ENCODE assay signal across 8 cellular contexts in the genomic region with DNA sequence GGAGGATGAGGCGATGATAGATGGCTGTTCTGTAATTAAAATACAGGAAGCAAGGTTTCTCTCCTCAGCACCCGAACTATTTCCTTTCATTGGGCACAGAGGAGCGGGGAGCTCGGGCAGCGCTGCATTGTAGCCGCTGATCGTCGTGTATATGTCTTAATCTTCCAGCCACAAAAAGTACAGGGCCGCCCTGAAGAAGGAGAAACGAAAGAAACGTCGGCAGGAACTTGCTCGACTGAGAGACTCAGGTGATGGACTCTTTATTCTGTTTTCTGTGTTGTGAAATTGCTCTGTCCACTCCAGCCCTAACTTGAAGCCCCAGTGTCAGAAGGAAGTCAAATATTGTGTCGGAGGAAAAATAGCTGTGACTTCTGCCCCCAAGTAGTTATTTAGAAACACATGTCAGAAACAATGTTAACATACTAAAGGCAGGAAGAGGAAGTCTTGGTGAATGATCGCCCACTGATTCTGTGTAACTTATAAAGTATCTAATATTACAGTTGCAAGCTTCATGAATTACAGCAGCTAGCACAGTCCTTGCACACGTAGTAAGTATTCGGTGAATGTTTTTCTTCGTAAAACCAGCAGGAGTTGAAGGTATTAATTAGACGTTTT. TPM values are rescaled to one million over a fixed set of nuclear protein-coding genes. Genes with fewer than 3 reads are reported as not detected.
DNase-seq lines count a peak whose midpoint lies in the region; ATAC-seq and TF ChIP-seq lines count a peak whose summit lies in the region.

No MANE protein-coding gene starts in this region.

- WGBS in suprapubic skin, result 6% methylated on average over 19 of the region's 19 CpGs

- H3K4me1 Mint-ChIP-seq in activated naive CD8-positive, alpha-beta T cell treated with anti-CD3 and anti-CD28 coated beads, Interleukin-2, amount 50 U/mL, for 24 hours, result peaks cover 28% of the 10 kb centered on the region

- no peak for TF ChIP-seq POLR2A in suprapubic skin (IDR thresholded peaks at IDR 0.05)

- no peaks in the 10 kb centered on the region for H3K9me3 ChIP-seq in suprapubic skin

- H3K27me3 Mint-ChIP-seq in activated naive CD8-positive, alpha-beta T cell treated with anti-CD3 and anti-CD28 coated beads, Interleukin-2, amount 50 U/mL, for 24 hours, result no peaks in the 10 kb centered on the region

- peak overlapping the region; percentile 65 for H3K27ac ChIP-seq in ACC112 (ENCODE audit: low read depth, low read length)
- H3K27ac ChIP-seq in suprapubic skin, result peak overlapping the region; percentile 84

- no peaks in the 10 kb centered on the region for H3K9me3 Mint-ChIP-seq in activated naive CD8-positive, alpha-beta T cell treated with anti-CD3 and anti-CD28 coated beads, Interleukin-2, amount 50 U/mL, for 24 hours

- H3K4me3 ChIP-seq in ACC112 (ENCODE audit: low read depth, low read length) (peak overlapping the region; percentile 93), suprapubic skin (peak overlapping the region; percentile 63)

- H2AFZ ChIP-seq in ACC112 (ENCODE audit: low read length, unreplicated experiment), result peak overlapping the region; percentile 100

- H3K36me3 ChIP-seq in ACC112 (ENCODE audit: insufficient read depth, low read length) (peaks cover 6% of the 10 kb centered on the region), suprapubic skin (no peaks in the 10 kb centered on the region)

- H3K4me3 Mint-ChIP-seq in activated naive CD8-positive, alpha-beta T cell treated with anti-CD3 and anti-CD28 coated beads, Interleukin-2, amount 50 U/mL, for 24 hours, result no peak overlapping the region

- TF ChIP-seq CTCF in suprapubic skin (IDR thresholded peaks at IDR 0.05), result no peak

- H3K27ac Mint-ChIP-seq in activated naive CD8-positive, alpha-beta T cell treated with anti-CD3 and anti-CD28 coated beads, Interleukin-2, amount 50 U/mL, for 24 hours, result no peak overlapping the region

- H3K27me3 ChIP-seq in ACC112 (ENCODE audit: insufficient read depth, low read length), result no peaks in the 10 kb centered on the region
- H3K27me3 ChIP-seq in suprapubic skin, result no peaks in the 10 kb centered on the region

- ATAC-seq in GM18909 (IDR thresholded peaks at IDR 0.05; ENCODE audit: poor library complexity, unreplicated experiment) (peak; percentile 32), HG03378 (IDR thresholded peaks at IDR 0.05; ENCODE audit: unreplicated experiment) (peak; percentile 18)
- peak; percentile 9 for ATAC-seq in activated naive CD8-positive, alpha-beta T cell treated with anti-CD3 and anti-CD28 coated beads, Interleukin-2, amount 50 U/mL, for 24 hours

- TF ChIP-seq EP300 in suprapubic skin (IDR thresholded peaks at IDR 0.05), result no peak

- no peak for DNase-seq in activated naive CD8-positive, alpha-beta T cell treated with anti-CD3 and anti-CD28 coated beads, Interleukin-2, amount 50 U/mL, for 24 hours
- DNase-seq in inferior parietal cortex (ENCODE audit: extremely low spot score) (peak; percentile 1), suprapubic skin (ENCODE audit: low spot score in 2 of 2) (no peak), NAMALWA (ENCODE audit: low spot score) (no peak)
- no peak for DNase-seq in stimulated activated CD8-positive, alpha-beta memory T cell treated with anti-CD3 and anti-CD28 coated beads, Interleukin-4, amount 100 ng/mL, for 48 hours

- H3K4me1 ChIP-seq in ACC112 (ENCODE audit: control insufficient read depth, insufficient read depth, low read length, unreplicated experiment), result peaks cover 4% of the 10 kb centered on the region
- H3K4me1 ChIP-seq in suprapubic skin, result peaks cover 10% of the 10 kb centered on the region

- H3K36me3 Mint-ChIP-seq in activated naive CD8-positive, alpha-beta T cell treated with anti-CD3 and anti-CD28 coated beads, Interleukin-2, amount 50 U/mL, for 24 hours (ENCODE audit: low read depth), result peaks cover 14% of the 10 kb centered on the region

- peaks cover 24% of the 10 kb centered on the region for H3K79me2 ChIP-seq in ACC112 (ENCODE audit: control insufficient read depth, insufficient read depth, low read length, unreplicated experiment)

RNA-seq across cellular contexts. Expression of a gene that starts 0.6 kb away (rescaled TPM):
- 10 to 100 TPM in 1 of 4 donors, 1 to 10 TPM in 3; 2.3 to 11.5 (median 6.1) TPM for total RNA-seq in suprapubic skin

RNA-seq across cellular contexts. Expression of a gene that starts 52.8 kb away (rescaled TPM):
- total RNA-seq in suprapubic skin, result 10 to 100 TPM in 1 of 4 donors, 1 to 10 TPM in 3; 6.8 to 32.3 (median 7.9) TPM
